ENCODE assay signal across 8 cellular contexts in genomic region chr2:110748489-110748867, GRCh38. TPM values are rescaled to one million over a fixed set of nuclear protein-coding genes. Genes with fewer than 3 reads are reported as not detected.
A peak's percentile ranks its signal among the peaks of the same experiment; 100 is the strongest.
DNase-seq lines count a peak whose midpoint lies in the region; ATAC-seq, FAIRE-seq and TF ChIP-seq lines count a peak whose summit lies in the region.

No MANE protein-coding gene starts in this region.

- FAIRE-seq in bronchial epithelial cell (lab: Jason Lieb, UNC): no peak

- ATAC-seq in GM19455 (IDR thresholded peaks at IDR 0.05; ENCODE audit: unreplicated experiment): peak; percentile 96
- peak; percentile 95 for ATAC-seq in HG03520 (IDR thresholded peaks at IDR 0.05; ENCODE audit: unreplicated experiment)
- ATAC-seq in RWPE2 (ENCODE audit: low read depth): peak; percentile 36; the same call in 2 of the 3 replicates

- H3K9me3 ChIP-seq in CD4-positive, alpha-beta memory T cell (ENCODE audit: control insufficient read depth in 1 of 2, low read length in 2 of 2): no peaks in the 10 kb centered on the region
- H3K9me3 ChIP-seq in RWPE2 (ENCODE audit: severe bottlenecking): no peaks in the 10 kb centered on the region

- H3K4me3 ChIP-seq in CD4-positive, alpha-beta memory T cell (ENCODE audit: low read length in 2 of 2): peak overlapping the region; percentile 11 to 22
- H3K4me3 ChIP-seq in RWPE2 (ENCODE audit: severe bottlenecking): no peak overlapping the region
- H3K4me3 ChIP-seq in bronchial epithelial cell (ENCODE audit: low read depth, low read length): no peak overlapping the region

- peak overlapping the region; percentile 3 to 84 (median 63) for H3K27ac Mint-ChIP-seq in CD4-positive, alpha-beta memory T cell

- intact Hi-C loops in CD4-positive, alpha-beta memory T cell (cut with micrococcal nuclease): no loop called here

- H3K27ac ChIP-seq in CD4-positive, alpha-beta memory T cell (ENCODE audit: low read depth, low read length): no peak overlapping the region
- H3K27ac ChIP-seq in RWPE2 (ENCODE audit: poor library complexity, severe bottlenecking): no peak overlapping the region

- H3K4me1 ChIP-seq in CD4-positive, alpha-beta memory T cell (ENCODE audit: insufficient read depth, low read length): peaks cover 23% of the 10 kb centered on the region
- H3K4me1 ChIP-seq in RWPE2 (ENCODE audit: insufficient read depth, poor library complexity, severe bottlenecking): no peaks in the 10 kb centered on the region

- peak; percentile 49 to 69 (median 55) for DNase-seq in CD4-positive, alpha-beta memory T cell
- no peak for DNase-seq in RWPE2 (ENCODE audit: low spot score)
- peak; percentile 12 for DNase-seq in bronchial epithelial cell (ENCODE audit: low read depth)
- DNase-seq in stimulated activated naive CD4-positive, alpha-beta T cell treated with Interleukin-2 at 50 U/mL for 16 hours (lab: John Stamatoyannopoulos, UW): peak; percentile 68
- no peak for DNase-seq in nucleus accumbens (lab: John Stamatoyannopoulos, UW)
- no peak for DNase-seq in D341Med (ENCODE audit: low spot score)

- POLR2A ChIA-PET in CD4-positive, alpha-beta memory T cell (lab: Charles Lee; ENCODE audit: partially characterized antibody): no interaction called here

- no peaks in the 10 kb centered on the region for H3K36me3 Mint-ChIP-seq in CD4-positive, alpha-beta memory T cell

- TF ChIP-seq CTCF in RWPE2 (IDR thresholded peaks at IDR 0.05; ENCODE audit: poor library complexity, severe bottlenecking) (no peak), bronchial epithelial cell (IDR thresholded peaks at IDR 0.05; ENCODE audit: insufficient read depth, low read length, severe bottlenecking) (no peak)

- peak overlapping the region; percentile 32 to 76 (median 58) for H3K4me3 Mint-ChIP-seq in CD4-positive, alpha-beta memory T cell

- peaks cover 0 to 1% of the 10 kb centered on the region in 2 donors for H3K27me3 Mint-ChIP-seq in CD4-positive, alpha-beta memory T cell

- H3K9me3 Mint-ChIP-seq in CD4-positive, alpha-beta memory T cell: no peaks in the 10 kb centered on the region

- H3K4me1 Mint-ChIP-seq in CD4-positive, alpha-beta memory T cell: peaks cover 15 to 17% (median 16%) of the 10 kb centered on the region in 4 donors

- H3K27me3 ChIP-seq in CD4-positive, alpha-beta memory T cell (ENCODE audit: insufficient read depth, low read length): no peaks in the 10 kb centered on the region
- H3K27me3 ChIP-seq in RWPE2 (ENCODE audit: insufficient read depth, poor library complexity, severe bottlenecking): peaks cover 15% of the 10 kb centered on the region
- H3K27me3 ChIP-seq in bronchial epithelial cell (ENCODE audit: control insufficient read depth, insufficient read depth, low read length): no peaks in the 10 kb centered on the region

- CTCF ChIA-PET in CD4-positive, alpha-beta memory T cell (lab: Charles Lee; ENCODE audit: partially characterized antibody): interaction anchor here (1.4 kb wide), 1 partner anchor 9 kb away, joined by 4 read pairs; no protein-coding TSS in a partner anchor

- H3K36me3 ChIP-seq in CD4-positive, alpha-beta memory T cell (ENCODE audit: insufficient read depth, low read length): no peaks in the 10 kb centered on the region
- H3K36me3 ChIP-seq in RWPE2 (ENCODE audit: low read depth) (no peaks in the 10 kb centered on the region), bronchial epithelial cell (ENCODE audit: control insufficient read depth, insufficient read depth, low read length) (no peaks in the 10 kb centered on the region)

RNA-seq across cellular contexts. Expression of gene ACOXL, which starts 16.1 kb away (rescaled TPM):
- not detected for total RNA-seq in CD4-positive, alpha-beta memory T cell
- polyA plus RNA-seq in CD4-positive, alpha-beta memory T cell: not detected
- total RNA-seq in bronchial epithelial cell: not detected in 2 replicates

Comparison
In these comparisons a context has a peak if more than half of its experiments do, and no peak if none do; other contexts are left out.
1. DNase-seq: peak in CD4-positive, alpha-beta memory T cell (5 of 5), bronchial epithelial cell (single experiment) and stimulated activated naive CD4-positive, alpha-beta T cell treated with Interleukin-2 at 50 U/mL for 16 hours (single experiment); none in RWPE2 (single experiment), nucleus accumbens (0 of 56) and D341Med (single experiment).
2. H3K4me3 ChIP-seq: peak in CD4-positive, alpha-beta memory T cell (2 of 2); none in RWPE2 (single experiment) and bronchial epithelial cell (single experiment).
3. ATAC-seq: peak in every context shown above with its lines; median percentile 96 in GM19455; 95 in HG03520; 36 in RWPE2.